Comparison of ENCODE assay signal across 8 cellular contexts in genomic region chr2:199456383-199457146, GRCh38. TPM values are rescaled to one million over a fixed set of nuclear protein-coding genes. Genes with fewer than 3 reads are reported as not detected.
DNase-seq lines count a peak whose midpoint lies in the region; ATAC-seq and TF ChIP-seq lines count a peak whose summit lies in the region.

No MANE protein-coding gene starts in this region.

- H3K36me3 ChIP-seq in gastrocnemius medialis: no peaks in the 10 kb centered on the region
- no peaks in the 10 kb centered on the region for H3K36me3 ChIP-seq in adrenal gland (replicated peaks in 1 of 2)

- ATAC-seq in gastrocnemius medialis (no peak), HG02678 (IDR thresholded peaks at IDR 0.05; ENCODE audit: unreplicated experiment) (no peak)

- no peak for TF ChIP-seq CTCF in fibroblast of the aortic adventitia (IDR thresholded peaks at IDR 0.05; ENCODE audit: insufficient read depth, low read length)
- no peak for TF ChIP-seq CTCF in gastrocnemius medialis (IDR thresholded peaks at IDR 0.05 in 4 of 5, conservative IDR thresholded peaks at IDR 0.05 in 1 of 5)
- TF ChIP-seq CTCF in adrenal gland (IDR thresholded peaks at IDR 0.05): no peak

- TF ChIP-seq POLR2A in gastrocnemius medialis (IDR thresholded peaks at IDR 0.05) (no peak), adrenal gland (IDR thresholded peaks at IDR 0.05) (no peak)

- no peaks in the 10 kb centered on the region for H3K9me3 ChIP-seq in gastrocnemius medialis
- no peaks in the 10 kb centered on the region for H3K9me3 ChIP-seq in adrenal gland (replicated peaks in 1 of 3)

- intact Hi-C loops in gastrocnemius medialis (cut with DNase I; ENCODE audit: low total_unique reads) (no loop called here), adrenal gland (cut with DNase I) (no loop called here)

- DNase-seq in DMS53 (lab: John Stamatoyannopoulos, UW) (peak; percentile 57), DMS53 treated with DMSO at 0.1 percent for 48 hours (lab: John Stamatoyannopoulos, UW; ENCODE audit: unreplicated experiment) (no peak), RPMI7951 (ENCODE audit: low read depth) (peak; percentile 15), fibroblast of the aortic adventitia (ENCODE audit: low read depth) (peak; percentile 29), gastrocnemius medialis (no peak), AG08395 (ENCODE audit: low spot score) (no peak), adrenal gland (no peak)

- peak overlapping the region; percentile 91 for H3K4me3 ChIP-seq in fibroblast of the aortic adventitia (ENCODE audit: low read depth, low read length)
- H3K4me3 ChIP-seq in gastrocnemius medialis: peak overlapping the region; percentile 85 to 96 (median 90)
- peak overlapping the region in 2 of 4 donors; percentile 78 to 79 for H3K4me3 ChIP-seq in adrenal gland

- H3K27me3 ChIP-seq in gastrocnemius medialis (peaks cover 52 to 73% (median 69%) of the 10 kb centered on the region in 3 donors), adrenal gland (peaks cover 20% of the 10 kb centered on the region)

- 9 to 24% (median 10%) methylated on average over 23 to 44 of the region's 44 CpGs for WGBS in adrenal gland, 4 donors

- no peak overlapping the region for H3K27ac ChIP-seq in gastrocnemius medialis
- no peak overlapping the region for H3K27ac ChIP-seq in adrenal gland

- H3K4me1 ChIP-seq in gastrocnemius medialis: peaks cover 22 to 35% of the 10 kb centered on the region in 2 donors
- H3K4me1 ChIP-seq in adrenal gland (replicated peaks in 1 of 2): peaks cover 17 to 31% of the 10 kb centered on the region in 2 donors

- in situ Hi-C loops in gastrocnemius medialis (cut with MboI; ENCODE audit: low sequenced_read_pairs in 4 of 4): no loop called here

RNA-seq across cellular contexts. Expression of gene SATB2, which starts 1.2 kb away (rescaled TPM):
- total RNA-seq in RPMI7951 (2014; rRNA removed; shearing (Covaris generic)): 10.9 and 11.8 TPM in 2 replicates
- 2.3 and 12.7 TPM in 2 replicates for total RNA-seq in fibroblast of the aortic adventitia (ENCODE audit: low replicate concordance)
- total RNA-seq in gastrocnemius medialis: 1 to 10 TPM; 2.0 to 6.4 (median 4.5) TPM
- total RNA-seq in adrenal gland: 10 to 100 TPM in 6 of 8 donors, 1 to 10 TPM in 2; 8.9 to 18.3 (median 12.7) TPM
- polyA plus RNA-seq in adrenal gland: 1 to 10 TPM; 5.8 to 6.8 (median 6.4) TPM

Comparison
In these comparisons a context has a peak if more than half of its experiments do, and no peak if none do; other contexts are left out.
1. DNase-seq: peak in DMS53 (single experiment), RPMI7951 (single experiment) and fibroblast of the aortic adventitia (single experiment); none in DMS53 treated with DMSO at 0.1 percent for 48 hours (single experiment), gastrocnemius medialis (0 of 2), AG08395 (single experiment) and adrenal gland (0 of 7).